4 cellular contexts compared by ENCODE assay signal in the genomic region with DNA sequence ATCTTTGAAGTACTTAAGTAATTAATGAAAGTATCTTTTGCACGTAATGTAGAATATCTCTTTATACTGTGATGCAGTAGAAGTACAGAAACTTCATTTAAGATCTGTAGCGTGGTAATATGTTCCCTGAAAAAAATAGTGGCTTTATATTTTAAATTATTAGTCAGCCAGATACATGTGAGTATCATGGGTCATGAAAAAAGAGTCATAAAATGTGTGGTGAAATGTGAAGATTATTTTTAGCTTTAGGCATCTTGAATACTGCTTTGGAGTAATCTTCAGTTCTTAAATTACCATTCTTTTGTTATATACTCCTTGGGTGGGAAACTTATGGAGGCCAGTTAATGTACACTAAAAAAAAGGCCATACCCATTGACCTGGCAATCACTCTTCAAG. TPM values are rescaled to one million over a fixed set of nuclear protein-coding genes. Genes with fewer than 3 reads are reported as not detected.
"Had no signal": no experiment of that assay in that cellular context is flagged by ENCODE, and none has a peak within 500 bp of the region (broad histone marks: within the 10 kb centered on the region; RNA-seq: fewer than 3 reads in every experiment).

No MANE protein-coding gene starts in this region.

RNA-seq across cellular contexts. Expression of a gene that starts 59.6 kb away (rescaled TPM):
- total RNA-seq: GM23248, H4, H9, HFFc6 had no signal
- polyA plus RNA-seq: GM23248 had no signal
